Comparison of ENCODE assay signal across 24 cellular contexts in the genomic region with DNA sequence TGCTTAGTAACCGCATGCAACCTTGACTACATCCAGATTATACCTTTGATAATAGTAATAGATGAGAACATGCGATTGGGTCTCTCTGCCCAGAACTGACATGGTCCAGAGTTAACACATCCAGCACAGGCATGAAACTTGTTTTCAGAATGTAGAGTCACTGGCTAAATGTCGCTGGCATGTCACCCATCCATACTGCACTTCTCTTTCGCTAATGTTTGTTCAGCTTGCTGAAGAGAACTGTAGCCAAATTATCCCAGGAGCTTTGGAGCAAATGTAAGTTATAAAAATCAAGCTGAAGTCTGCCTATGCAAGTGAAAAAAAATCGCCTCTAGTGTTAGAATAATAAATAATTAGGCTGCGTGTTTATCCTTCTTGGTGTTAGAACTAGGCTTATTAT.
"Had no signal": no experiment of that assay in that cellular context is flagged by ENCODE, and none has a peak within 500 bp of the region (broad histone marks: within the 10 kb centered on the region; RNA-seq: fewer than 3 reads in every experiment).

No MANE protein-coding gene starts in this region.

- H3K36me3 ChIP-seq: esophagus squamous epithelium, heart right ventricle, left lung, neutrophil, pancreas, right lobe of liver, suprapubic skin, thyroid gland, vagina had no signal

- H3K9me3 ChIP-seq: esophagus squamous epithelium, heart right ventricle, left lung, mucosa of descending colon, neutrophil, pancreas, right lobe of liver, suprapubic skin, thyroid gland, vagina had no signal

- H3K4me1 ChIP-seq: left lung, right lobe of liver, thyroid gland, vagina had no signal

- H3K4me3 ChIP-seq: esophagus squamous epithelium, heart right ventricle, left lung, mucosa of descending colon, pancreas, right lobe of liver, suprapubic skin, thyroid gland, vagina had no signal

- H3K27ac ChIP-seq: esophagus squamous epithelium, heart right ventricle, left lung, neutrophil, pancreas, right lobe of liver, suprapubic skin, thyroid gland, vagina had no signal

- ATAC-seq: heart right ventricle; left cardiac atrium; left lung; mucosa of descending colon; natural killer cell treated with Interleukin-12 subunit alpha and Interleukin-12 subunit beta and Interleukin-15 and Interleukin-18, amount 100 ng/mL, for 72 hours; pancreas; right lobe of liver; stimulated activated naive B cell treated with anti-CD40 and anti-IgM and Interleukin-4, amounts not matched to agents 10 μg/mL and 1 μg/mL and 100 μg/mL, for 72 hours had no signal

- DNase-seq: effector memory CD4-positive, alpha-beta T cell; erythroblast; esophagus squamous epithelium; foreskin melanocyte; glutamatergic neuron; heart right ventricle; hippocampal formation; left cardiac atrium; left lung; mesenchymal stem cell; mucosa of descending colon; naive B cell; pancreas; right lobe of liver; small intestine; stimulated activated CD4-positive, alpha-beta T cell treated with anti-CD3 and anti-CD28 coated beads, Interleukin-15, amount 100 ng/mL, for 24 hours; stimulated activated CD4-positive, alpha-beta T cell treated with anti-CD3 and anti-CD28 coated beads, Interleukin-2, amount 100 ng/mL, for 48 hours; stimulated activated naive B cell treated with anti-CD40 and anti-IgM and Interleukin-4, amounts not matched to agents 10 μg/mL and 1 μg/mL and 100 μg/mL, for 72 hours; thyroid gland; trophoblast cell had no signal

- H3K27me3 ChIP-seq: esophagus squamous epithelium, heart right ventricle, left lung, neutrophil, pancreas, right lobe of liver, suprapubic skin, thyroid gland, vagina had no signal
